In genomic region chr3:32399030-32399620, GRCh38 we compare ENCODE assay signal across 1 cellular context.
TF ChIP-seq lines count a peak whose summit lies in the region.

No MANE protein-coding gene starts in this region.

TF ChIP-seq in GM23338, 12 proteins besides CTCF, POLR2A, EP300 and RAD21 (continued from another document):
- TF ChIP-seq ZNF462 (CRISPR knock-in tag; IDR thresholded peaks at IDR 0.05) (no peak), EZH2 (IDR thresholded peaks at IDR 0.05; ENCODE audit: low read depth, unreplicated experiment) (no peak), JUNB (IDR thresholded peaks at IDR 0.05; ENCODE audit: unreplicated experiment) (no peak), ZNF114 (CRISPR knock-in tag; IDR thresholded peaks at IDR 0.05) (no peak), ZNF331 (CRISPR knock-in tag; IDR thresholded peaks at IDR 0.05; ENCODE audit: low read depth) (no peak), EZH2phosphoT487 (IDR thresholded peaks at IDR 0.05; ENCODE audit: unreplicated experiment) (no peak), CREB1 (CRISPR knock-in tag; IDR thresholded peaks at IDR 0.05; ENCODE audit: low read depth) (no peak)
TF ChIP-seq in GM23338: peak in this region for 0.
